Comparison of ENCODE assay signal across 8 cellular contexts in genomic region chr1:154546264-154547043, GRCh38. TPM values are rescaled to one million over a fixed set of nuclear protein-coding genes. Genes with fewer than 3 reads are reported as not detected.
DNase-seq lines count a peak whose midpoint lies in the region; ATAC-seq, FAIRE-seq and TF ChIP-seq lines count a peak whose summit lies in the region.

No MANE protein-coding gene starts in this region.

- H3K36me3 ChIP-seq in DND-41 (ENCODE audit: insufficient read depth, low read length): peaks cover 30% of the 10 kb centered on the region
- H3K36me3 ChIP-seq in pancreas: peaks cover 3 to 24% (median 19%) of the 10 kb centered on the region in 3 donors

- no peak overlapping the region for H3K4me3 Mint-ChIP-seq in activated T-helper 1 cell treated with anti-CD3 and anti-CD28 coated beads, Interleukin-12 subunit alpha, Interleukin-12 subunit beta, Interleukin-2, Interleukin-4 antibody, amounts not matched to agents 30 ng/mL and 10 ng/mL and 1 ng/mL, durations not matched to agents 14 hours and 24 hours and 36 hours

- no peak overlapping the region for H2AFZ ChIP-seq in DND-41 (ENCODE audit: low read depth, low read length)

- intact Hi-C loops in activated T-helper 1 cell treated with anti-CD3 and anti-CD28 coated beads, Interleukin-12 subunit alpha, Interleukin-12 subunit beta, Interleukin-2, Interleukin-4 antibody, amounts not matched to agents 30 ng/mL and 10 ng/mL and 1 ng/mL, durations not matched to agents 14 hours and 24 hours and 36 hours (cut with micrococcal nuclease): loop anchor here (1.0 kb wide), 1 partner anchor 66 kb away; no protein-coding TSS in a partner anchor
- intact Hi-C loops in pancreas (cut with DNase I): no loop called here

- no peak overlapping the region for H3K9ac ChIP-seq in DND-41 (ENCODE audit: low read depth, low read length)

- H3K4me3 ChIP-seq in DND-41 (ENCODE audit: low read depth in 1 of 2, low read length in 2 of 2) (no peak overlapping the region), pancreas (no peak overlapping the region)

- no peak for FAIRE-seq in pancreas (lab: Jason Lieb, UNC)

- H3K4me2 ChIP-seq in DND-41 (ENCODE audit: insufficient read depth, low read length): no peak overlapping the region

- ATAC-seq in DND-41 (ENCODE audit: insufficient read depth, low read depth) (peak; percentile 83), pancreas (peak; percentile 36 to 78 (median 67)), GM21786 (IDR thresholded peaks at IDR 0.05; ENCODE audit: unreplicated experiment) (no peak), HG02588 (IDR thresholded peaks at IDR 0.05; ENCODE audit: unreplicated experiment) (no peak)

- no peaks in the 10 kb centered on the region for H3K9me3 Mint-ChIP-seq in activated T-helper 1 cell treated with anti-CD3 and anti-CD28 coated beads, Interleukin-12 subunit alpha, Interleukin-12 subunit beta, Interleukin-2, Interleukin-4 antibody, amounts not matched to agents 30 ng/mL and 10 ng/mL and 1 ng/mL, durations not matched to agents 14 hours and 24 hours and 36 hours

- peaks cover 26% of the 10 kb centered on the region for H3K36me3 Mint-ChIP-seq in activated T-helper 1 cell treated with anti-CD3 and anti-CD28 coated beads, Interleukin-12 subunit alpha, Interleukin-12 subunit beta, Interleukin-2, Interleukin-4 antibody, amounts not matched to agents 30 ng/mL and 10 ng/mL and 1 ng/mL, durations not matched to agents 14 hours and 24 hours and 36 hours (ENCODE audit: low read depth)

- peaks cover 11% of the 10 kb centered on the region; the same call in 1 of the 2 replicates for H3K4me1 ChIP-seq in DND-41 (ENCODE audit: insufficient read depth, low read length)
- peaks cover 21 to 27% (median 26%) of the 10 kb centered on the region in 3 donors for H3K4me1 ChIP-seq in pancreas

- H3K27me3 Mint-ChIP-seq in activated T-helper 1 cell treated with anti-CD3 and anti-CD28 coated beads, Interleukin-12 subunit alpha, Interleukin-12 subunit beta, Interleukin-2, Interleukin-4 antibody, amounts not matched to agents 30 ng/mL and 10 ng/mL and 1 ng/mL, durations not matched to agents 14 hours and 24 hours and 36 hours (ENCODE audit: insufficient read depth): peaks cover 6% of the 10 kb centered on the region

- WGBS in pancreas, 2 donors: 57 to 72% methylated on average over 13 of the region's 13 CpGs

- H3K27ac ChIP-seq in DND-41 (ENCODE audit: low read length) (no peak overlapping the region), pancreas (peak overlapping the region in 3 of 4 donors; percentile 62 to 73 (median 66))

- peaks cover 6% of the 10 kb centered on the region for H3K4me1 Mint-ChIP-seq in activated T-helper 1 cell treated with anti-CD3 and anti-CD28 coated beads, Interleukin-12 subunit alpha, Interleukin-12 subunit beta, Interleukin-2, Interleukin-4 antibody, amounts not matched to agents 30 ng/mL and 10 ng/mL and 1 ng/mL, durations not matched to agents 14 hours and 24 hours and 36 hours (ENCODE audit: low read depth)

- no peaks in the 10 kb centered on the region for H3K9me3 ChIP-seq in DND-41 (ENCODE audit: insufficient read depth, low read length, severe bottlenecking)
- no peaks in the 10 kb centered on the region for H3K9me3 ChIP-seq in pancreas

- DNase-seq in DND-41 (peak; percentile 50), LHCN-M2 (ENCODE audit: low read depth) (peak; percentile 47), RPMI7951 (ENCODE audit: low read depth) (peak; percentile 40), foreskin melanocyte (peak; percentile 29), pancreas (peak in 4 of 6 donors; percentile 33 to 67 (median 59))
- DNase-seq in activated T-helper 1 cell treated with anti-CD3 and anti-CD28 coated beads, Interleukin-12 subunit alpha, Interleukin-12 subunit beta, Interleukin-2, Interleukin-4 antibody, amounts not matched to agents 30 ng/mL and 10 ng/mL and 1 ng/mL, durations not matched to agents 14 hours and 24 hours and 36 hours (ENCODE audit: low spot score): peak; percentile 19

- H3K27me3 ChIP-seq in DND-41 (ENCODE audit: insufficient read depth, low read length, poor library complexity) (peaks cover 5% of the 10 kb centered on the region), pancreas (no peaks in the 10 kb centered on the region)

- no peaks in the 10 kb centered on the region for H3K79me2 ChIP-seq in DND-41 (ENCODE audit: insufficient read depth, low read length)

- TF ChIP-seq CTCF in DND-41 (IDR thresholded peaks at IDR 0.05; ENCODE audit: borderline replicate concordance, extremely low read depth, low read length, poor library complexity, severe bottlenecking): peak; percentile 73
- peak; percentile 39 to 53 (median 46) for TF ChIP-seq CTCF in pancreas (IDR thresholded peaks at IDR 0.05)

- no peak overlapping the region for H3K27ac Mint-ChIP-seq in activated T-helper 1 cell treated with anti-CD3 and anti-CD28 coated beads, Interleukin-12 subunit alpha, Interleukin-12 subunit beta, Interleukin-2, Interleukin-4 antibody, amounts not matched to agents 30 ng/mL and 10 ng/mL and 1 ng/mL, durations not matched to agents 14 hours and 24 hours and 36 hours

- peaks cover 26% of the 10 kb centered on the region for H4K20me1 ChIP-seq in DND-41 (ENCODE audit: insufficient read depth, low read length)

RNA-seq across cellular contexts. Expression of gene UBE2Q1, which starts 12.0 kb away (rescaled TPM):
- 34.2 and 37.5 TPM in 2 replicates for total RNA-seq in LHCN-M2 (2014; rRNA removed)
- polyA plus RNA-seq in LHCN-M2 (2012): 64.5 TPM
- total RNA-seq in RPMI7951 (2014; rRNA removed; shearing (Covaris generic)): 15.1 and 24.2 TPM in 2 replicates
- 93.3 and 106 TPM in 2 replicates for total RNA-seq in activated T-helper 1 cell treated with anti-CD3 and anti-CD28 coated beads, Interleukin-12 subunit alpha, Interleukin-12 subunit beta, Interleukin-2, Interleukin-4 antibody, amounts not matched to agents 30 ng/mL and 10 ng/mL and 1 ng/mL, durations not matched to agents 14 hours and 24 hours and 36 hours
- total RNA-seq in pancreas: 10 to 100 TPM; 32.9 to 52.2 (median 38.9) TPM
- polyA plus RNA-seq in pancreas: 10 to 100 TPM; 22.3 to 39.6 TPM

RNA-seq across cellular contexts. Expression of gene CHRNB2, which starts 21.1 kb away (rescaled TPM):
- total RNA-seq in LHCN-M2 (2014; rRNA removed): 0.06 and 0.17 TPM in 2 replicates
- polyA plus RNA-seq in LHCN-M2 (2012): 0.02 TPM
- 0.10 TPM in 1 of 2 replicates, not detected in the other for total RNA-seq in RPMI7951 (2014; rRNA removed; shearing (Covaris generic))
- not detected in 2 replicates for total RNA-seq in activated T-helper 1 cell treated with anti-CD3 and anti-CD28 coated beads, Interleukin-12 subunit alpha, Interleukin-12 subunit beta, Interleukin-2, Interleukin-4 antibody, amounts not matched to agents 30 ng/mL and 10 ng/mL and 1 ng/mL, durations not matched to agents 14 hours and 24 hours and 36 hours
- under 1 TPM; 0.32 to 0.90 (median 0.49) TPM for total RNA-seq in pancreas
- polyA plus RNA-seq in pancreas: 1 to 10 TPM; 1.4 to 3.1 TPM

RNA-seq across cellular contexts. Expression of gene SHE, which starts 44.2 kb away (rescaled TPM):
- total RNA-seq in LHCN-M2 (2014; rRNA removed) (not detected in 2 replicates), pancreas (1 to 10 TPM; 1.0 to 2.7 (median 1.8) TPM)
- not detected for polyA plus RNA-seq in LHCN-M2 (2012)
- total RNA-seq in RPMI7951 (2014; rRNA removed; shearing (Covaris generic)): not detected in 2 replicates
- not detected in 2 replicates for total RNA-seq in activated T-helper 1 cell treated with anti-CD3 and anti-CD28 coated beads, Interleukin-12 subunit alpha, Interleukin-12 subunit beta, Interleukin-2, Interleukin-4 antibody, amounts not matched to agents 30 ng/mL and 10 ng/mL and 1 ng/mL, durations not matched to agents 14 hours and 24 hours and 36 hours
- polyA plus RNA-seq in pancreas: 1 to 10 TPM; 3.0 to 7.3 TPM

RNA-seq across cellular contexts. Expression of gene TDRD10, which starts 44.4 kb away (rescaled TPM):
- not detected in 2 replicates for total RNA-seq in LHCN-M2 (2014; rRNA removed)
- polyA plus RNA-seq in LHCN-M2 (2012): not detected
- total RNA-seq in RPMI7951 (2014; rRNA removed; shearing (Covaris generic)): not detected in 2 replicates
- not detected in 2 replicates for total RNA-seq in activated T-helper 1 cell treated with anti-CD3 and anti-CD28 coated beads, Interleukin-12 subunit alpha, Interleukin-12 subunit beta, Interleukin-2, Interleukin-4 antibody, amounts not matched to agents 30 ng/mL and 10 ng/mL and 1 ng/mL, durations not matched to agents 14 hours and 24 hours and 36 hours
- total RNA-seq in pancreas: under 1 TPM; 0.13 to 0.84 (median 0.35) TPM
- polyA plus RNA-seq in pancreas: 1 to 10 TPM; 2.9 to 4.7 TPM

Comparison
In these comparisons a context has a peak if more than half of its experiments do, and no peak if none do; other contexts are left out.
1. ATAC-seq: peak in DND-41 (single experiment) and pancreas (4 of 4); none in GM21786 (single experiment) and HG02588 (single experiment).
2. Peak in every context shown above with its lines, with median percentiles within 50 percentile points of each other: DNase-seq.